In genomic region chr22:26673485-26673884, GRCh38 we compare ENCODE assay signal across 1 cellular context.
TF ChIP-seq lines count a peak whose summit lies in the region.

No MANE protein-coding gene starts in this region.

TF ChIP-seq in SK-N-SH treated with all-trans-retinoic acid at 6 μM for 48 hours, 23 proteins besides CTCF, POLR2A, EP300 and RAD21 (continued from another document):
- TF ChIP-seq SNAI2 (CRISPR knock-in tag; IDR thresholded peaks at IDR 0.05) (no peak), CSRNP3 (CRISPR knock-in tag; IDR thresholded peaks at IDR 0.05) (no peak), TCF4 (CRISPR knock-in tag; IDR thresholded peaks at IDR 0.05; ENCODE audit: borderline replicate concordance) (no peak), ZNF70 (CRISPR knock-in tag; IDR thresholded peaks at IDR 0.05) (no peak), ARNTL (CRISPR knock-in tag; IDR thresholded peaks at IDR 0.05; ENCODE audit: borderline replicate concordance, low read depth) (no peak), OSR1 (CRISPR knock-in tag; IDR thresholded peaks at IDR 0.05) (no peak)
TF ChIP-seq in SK-N-SH treated with all-trans-retinoic acid at 6 μM for 48 hours: peak in this region for 0.
